In the genomic region with DNA sequence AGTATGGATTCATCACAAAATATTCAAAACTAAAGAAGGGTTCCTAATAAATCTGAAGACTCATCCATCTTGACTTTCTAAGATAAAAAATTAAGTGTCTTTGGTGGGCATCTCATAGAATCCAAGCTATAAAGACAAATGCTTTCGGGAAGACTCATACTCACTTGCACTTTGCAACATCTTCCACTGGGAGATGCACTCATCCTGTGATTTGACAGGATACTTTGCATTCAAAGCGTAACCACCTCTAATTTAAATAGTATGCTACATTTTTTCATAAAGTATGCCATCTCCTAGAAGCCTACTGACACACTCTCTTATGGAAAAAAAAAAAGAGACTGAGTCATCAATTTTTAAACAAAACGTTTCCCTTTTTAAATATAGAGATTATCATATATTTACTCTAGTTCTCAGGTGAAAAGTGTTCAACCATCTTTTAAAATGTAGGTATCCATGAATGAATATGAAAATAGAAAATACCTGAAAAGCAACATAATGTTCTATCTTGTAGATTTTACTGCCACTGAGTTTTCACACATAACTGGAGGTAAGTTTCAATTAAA, we compare ENCODE assay signal across 11 cellular contexts.
DNase-seq lines count a peak whose midpoint lies in the region; ATAC-seq and TF ChIP-seq lines count a peak whose summit lies in the region.
"Had no signal": no experiment of that assay in that cellular context is flagged by ENCODE, and none has a peak within 500 bp of the region (broad histone marks: within the 10 kb centered on the region; RNA-seq: fewer than 3 reads in every experiment).

No MANE protein-coding gene starts in this region.

- H3K36me3 ChIP-seq in adipocyte (ENCODE audit: control insufficient read depth, insufficient read depth, low read length, severe bottlenecking) (no peaks in the 10 kb centered on the region), vagina (no peaks in the 10 kb centered on the region)
- H3K36me3 ChIP-seq: gastrocnemius medialis had no signal

- ATAC-seq in HG03460 (IDR thresholded peaks at IDR 0.05; ENCODE audit: unreplicated experiment) = no peak
- ATAC-seq: gastrocnemius medialis had no signal

- H3K9ac ChIP-seq in adipocyte (ENCODE audit: low read length) = no peak overlapping the region

- H3K27me3 ChIP-seq in adipocyte (replicated peaks; ENCODE audit: control insufficient read depth, insufficient read depth, low read length) (no peaks in the 10 kb centered on the region), vagina (no peaks in the 10 kb centered on the region)
- H3K27me3 ChIP-seq: gastrocnemius medialis had no signal

- intact Hi-C loops in vagina (cut with DNase I) = no loop called here

- TF ChIP-seq POLR2A in vagina (IDR thresholded peaks at IDR 0.05) = no peak

- peak in 1 of 3 experiments; percentile 10 for TF ChIP-seq CTCF in vagina (IDR thresholded peaks at IDR 0.05)

- no peak overlapping the region for H3K27ac ChIP-seq in vagina
- H3K27ac ChIP-seq: gastrocnemius medialis had no signal

- H3K4me3 ChIP-seq in adipocyte (ENCODE audit: low read length) (no peak overlapping the region), vagina (no peak overlapping the region)
- H3K4me3 ChIP-seq: gastrocnemius medialis had no signal

- no peaks in the 10 kb centered on the region for H3K4me1 ChIP-seq in adipocyte (ENCODE audit: control insufficient read depth, insufficient read depth, low read length)
- H3K4me1 ChIP-seq in vagina = no peaks in the 10 kb centered on the region
- H3K4me1 ChIP-seq: gastrocnemius medialis had no signal

- no peaks in the 10 kb centered on the region for H3K9me3 ChIP-seq in adipocyte (ENCODE audit: control insufficient read depth, low read length)
- no peaks in the 10 kb centered on the region for H3K9me3 ChIP-seq in vagina
- H3K9me3 ChIP-seq: gastrocnemius medialis had no signal

- DNase-seq in DMS53 treated with DMSO at 0.1 percent for 48 hours (lab: John Stamatoyannopoulos, UW; ENCODE audit: unreplicated experiment) (peak; percentile 29), HT-29 (ENCODE audit: low spot score) (peak; percentile 11), adipocyte (ENCODE audit: low read depth) (peak; percentile 45), iPS-NIHi11 (ENCODE audit: low spot score) (peak; percentile 13), vagina (ENCODE audit: extremely low spot score in 2 of 2) (no peak), midbrain (lab: John Stamatoyannopoulos, UW) (no peak), NCI-H2107 (lab: John Stamatoyannopoulos, UW) (no peak)
- DNase-seq: activated naive CD4-positive, alpha-beta T cell treated with anti-CD3 and anti-CD28 coated beads, Interleukin-2, amount 50 U/mL, for 16 hours; gastrocnemius medialis; nephron progenitor cell had no signal

Comparison
In these comparisons a context has a peak if more than half of its experiments do, and no peak if none do; other contexts are left out.
1. DNase-seq: peak in DMS53 treated with DMSO at 0.1 percent for 48 hours (single experiment), HT-29 (single experiment), adipocyte (single experiment) and iPS-NIHi11 (single experiment); none in vagina (0 of 2), midbrain (single experiment) and NCI-H2107 (single experiment).